ENCODE assay signal across 10 cellular contexts in the genomic region with DNA sequence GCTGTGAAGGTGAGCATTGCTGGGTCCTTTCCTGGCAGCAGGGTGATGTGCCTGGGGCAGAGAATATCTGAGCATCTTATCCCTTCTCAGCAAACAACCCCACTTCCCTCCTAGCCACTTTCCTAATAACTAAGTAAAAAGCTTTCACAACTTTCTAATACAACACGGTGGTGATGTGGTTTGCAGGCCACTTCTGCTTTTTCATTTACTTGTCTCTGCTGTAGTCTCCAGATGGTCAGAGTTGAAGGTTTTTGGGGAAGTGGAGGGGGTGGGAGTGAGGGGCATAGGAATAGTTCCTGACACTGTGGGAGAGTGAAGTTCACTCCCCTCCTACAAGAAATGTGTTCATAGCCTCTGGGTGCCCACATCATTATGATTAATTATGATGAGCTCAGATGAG. TPM values are rescaled to one million over a fixed set of nuclear protein-coding genes. Genes with fewer than 3 reads are reported as not detected.
DNase-seq lines count a peak whose midpoint lies in the region; ATAC-seq and TF ChIP-seq lines count a peak whose summit lies in the region.
"Had no signal": no experiment of that assay in that cellular context is flagged by ENCODE, and none has a peak within 500 bp of the region (broad histone marks: within the 10 kb centered on the region; RNA-seq: fewer than 3 reads in every experiment).

No MANE protein-coding gene starts in this region.

- H3F3A ChIP-seq in OCI-LY1 (ENCODE audit: insufficient read depth, low read length) = peaks cover 4% of the 10 kb centered on the region; the same call in 1 of the 2 replicates

- H3K4me3 Mint-ChIP-seq in activated T-helper 2 cell treated with anti-CD3 and anti-CD28 coated beads, Interferon-gamma antibody, Interleukin-2, Interleukin-4, amounts not matched to agents 10 μg/mL and 5 μg/mL and 100 μg/mL, durations not matched to agents 14 hours and 24 hours and 36 hours (ENCODE audit: low read depth) = no peak overlapping the region

- no peak for DNase-seq in A172 (ENCODE audit: low spot score)
- DNase-seq in activated T-helper 2 cell treated with anti-CD3 and anti-CD28 coated beads, Interferon-gamma antibody, Interleukin-2, Interleukin-4, amounts not matched to agents 10 μg/mL and 5 μg/mL and 100 μg/mL, durations not matched to agents 14 hours and 24 hours and 36 hours (ENCODE audit: low spot score) = no peak
- DNase-seq in NCI-H2107 (lab: John Stamatoyannopoulos, UW) = no peak
- DNase-seq in NCI-H446 (lab: John Stamatoyannopoulos, UW) = no peak

- H3K9me3 ChIP-seq in OCI-LY1 (ENCODE audit: low read length) = no peaks in the 10 kb centered on the region
- no peaks in the 10 kb centered on the region for H3K9me3 ChIP-seq in neutrophil
- H3K9me3 ChIP-seq: SJSA1 had no signal

- H3K79me2 ChIP-seq in OCI-LY1 (ENCODE audit: insufficient read depth, low read length) = no peaks in the 10 kb centered on the region

- no peak overlapping the region for H2AFZ ChIP-seq in OCI-LY1 (ENCODE audit: low read length)

- H3K27ac Mint-ChIP-seq in activated T-helper 2 cell treated with anti-CD3 and anti-CD28 coated beads, Interferon-gamma antibody, Interleukin-2, Interleukin-4, amounts not matched to agents 10 μg/mL and 5 μg/mL and 100 μg/mL, durations not matched to agents 14 hours and 24 hours and 36 hours = no peak overlapping the region

- peak overlapping the region; percentile 96 for H3K27ac ChIP-seq in OCI-LY1 (ENCODE audit: low read depth, low read length, poor library complexity, severe bottlenecking)
- peak overlapping the region; percentile 96 for H3K27ac ChIP-seq in neutrophil
- H3K27ac ChIP-seq: SJSA1 had no signal

- peaks cover 25% of the 10 kb centered on the region; the same call in 1 of the 2 replicates for H3K36me3 ChIP-seq in OCI-LY1 (ENCODE audit: insufficient read depth, low read length)
- no peaks in the 10 kb centered on the region for H3K36me3 ChIP-seq in neutrophil
- H3K36me3 ChIP-seq: SJSA1 had no signal

- H3K9ac ChIP-seq in OCI-LY1 (ENCODE audit: low read length) = peak overlapping the region; percentile 1; the same call in 1 of the 2 replicates

- H3K27me3 ChIP-seq in OCI-LY1 (ENCODE audit: insufficient read depth, low read length) (no peaks in the 10 kb centered on the region), neutrophil (no peaks in the 10 kb centered on the region)
- H3K27me3 ChIP-seq: SJSA1 had no signal

- ATAC-seq in GM19043 (IDR thresholded peaks at IDR 0.05; ENCODE audit: low read depth, unreplicated experiment) = peak; percentile 56
- peak; percentile 69 for ATAC-seq in HG02938 (IDR thresholded peaks at IDR 0.05; ENCODE audit: unreplicated experiment)

- H3K4me2 ChIP-seq in OCI-LY1 (ENCODE audit: low read length) = peak overlapping the region; percentile 55

- TF ChIP-seq CTCF in OCI-LY1 (IDR thresholded peaks at IDR 0.05; ENCODE audit: low read length) (no peak), neutrophil (IDR thresholded peaks at IDR 0.05) (peak; percentile 39)

- no peaks in the 10 kb centered on the region for H3K9me3 Mint-ChIP-seq in activated T-helper 2 cell treated with anti-CD3 and anti-CD28 coated beads, Interferon-gamma antibody, Interleukin-2, Interleukin-4, amounts not matched to agents 10 μg/mL and 5 μg/mL and 100 μg/mL, durations not matched to agents 14 hours and 24 hours and 36 hours

- no peaks in the 10 kb centered on the region for H4K20me1 ChIP-seq in OCI-LY1 (ENCODE audit: insufficient read depth, low read length)

- intact Hi-C loops in activated T-helper 2 cell treated with anti-CD3 and anti-CD28 coated beads, Interferon-gamma antibody, Interleukin-2, Interleukin-4, amounts not matched to agents 10 μg/mL and 5 μg/mL and 100 μg/mL, durations not matched to agents 14 hours and 24 hours and 36 hours (cut with micrococcal nuclease) = no loop called here

- H3K4me3 ChIP-seq in OCI-LY1 (ENCODE audit: low read depth, low read length, poor library complexity, severe bottlenecking) = no peak overlapping the region
- peak overlapping the region; percentile 37 to 60 for H3K4me3 ChIP-seq in neutrophil (ENCODE audit: low read depth in 1 of 2, low read length in 1 of 2)
- H3K4me3 ChIP-seq: SJSA1, skin epidermis had no signal

- H3K36me3 Mint-ChIP-seq in activated T-helper 2 cell treated with anti-CD3 and anti-CD28 coated beads, Interferon-gamma antibody, Interleukin-2, Interleukin-4, amounts not matched to agents 10 μg/mL and 5 μg/mL and 100 μg/mL, durations not matched to agents 14 hours and 24 hours and 36 hours (ENCODE audit: low read depth) = no peaks in the 10 kb centered on the region

- no peaks in the 10 kb centered on the region for H3K27me3 Mint-ChIP-seq in activated T-helper 2 cell treated with anti-CD3 and anti-CD28 coated beads, Interferon-gamma antibody, Interleukin-2, Interleukin-4, amounts not matched to agents 10 μg/mL and 5 μg/mL and 100 μg/mL, durations not matched to agents 14 hours and 24 hours and 36 hours (ENCODE audit: low read depth)

- H3K4me1 ChIP-seq in OCI-LY1 (ENCODE audit: insufficient read depth, low read length, severe bottlenecking) (peaks cover 72% of the 10 kb centered on the region), neutrophil (ENCODE audit: control insufficient read depth in 1 of 2, insufficient read depth in 1 of 2, low read depth in 1 of 2, low read length in 1 of 2) (peaks cover 59 to 63% of the 10 kb centered on the region in 2 experiments)
- H3K4me1 ChIP-seq: SJSA1 had no signal

- no peaks in the 10 kb centered on the region for H3K9me2 ChIP-seq in OCI-LY1 (ENCODE audit: low read depth, low read length)

- peaks cover 17% of the 10 kb centered on the region for H3K4me1 Mint-ChIP-seq in activated T-helper 2 cell treated with anti-CD3 and anti-CD28 coated beads, Interferon-gamma antibody, Interleukin-2, Interleukin-4, amounts not matched to agents 10 μg/mL and 5 μg/mL and 100 μg/mL, durations not matched to agents 14 hours and 24 hours and 36 hours (ENCODE audit: low read depth)

RNA-seq across cellular contexts. Expression of a gene that starts 11.6 kb away (rescaled TPM):
- not detected in 2 replicates for total RNA-seq in A172 (2014; rRNA removed; shearing (Covaris generic))
- total RNA-seq in activated T-helper 2 cell treated with anti-CD3 and anti-CD28 coated beads, Interferon-gamma antibody, Interleukin-2, Interleukin-4, amounts not matched to agents 10 μg/mL and 5 μg/mL and 100 μg/mL, durations not matched to agents 14 hours and 24 hours and 36 hours = 1.1 and 1.3 TPM in 2 replicates
- total RNA-seq: SJSA1 had no signal

RNA-seq across cellular contexts. Expression of a gene that starts 40.1 kb away (rescaled TPM):
- not detected in 2 replicates for total RNA-seq in A172 (2014; rRNA removed; shearing (Covaris generic))
- total RNA-seq in activated T-helper 2 cell treated with anti-CD3 and anti-CD28 coated beads, Interferon-gamma antibody, Interleukin-2, Interleukin-4, amounts not matched to agents 10 μg/mL and 5 μg/mL and 100 μg/mL, durations not matched to agents 14 hours and 24 hours and 36 hours = 5.1 and 5.8 TPM in 2 replicates
- total RNA-seq: SJSA1 had no signal
